ENCODE assay signal across 18 cellular contexts in genomic region chr11:66971483-66971882, GRCh38. TPM values are rescaled to one million over a fixed set of nuclear protein-coding genes. Genes with fewer than 3 reads are reported as not detected.
A peak's percentile ranks its signal among the peaks of the same experiment; 100 is the strongest.
DNase-seq lines count a peak whose midpoint lies in the region; ATAC-seq, FAIRE-seq and TF ChIP-seq lines count a peak whose summit lies in the region.
"Had no signal": no experiment of that assay in that cellular context is flagged by ENCODE, and none has a peak within 500 bp of the region (broad histone marks: within the 10 kb centered on the region; RNA-seq: fewer than 3 reads in every experiment).

No MANE protein-coding gene starts in this region.

- H3F3A ChIP-seq in smooth muscle cell (ENCODE audit: low read depth) = peaks cover 11% of the 10 kb centered on the region

- H3K4me3 Mint-ChIP-seq in HFFc6 (0 out of 2 replicates have a peak overlapping the region, but pooled peaks have one; percentile 24), astrocyte (ENCODE audit: unreplicated experiment) (no peak overlapping the region)
- H3K4me3 Mint-ChIP-seq: activated CD8-positive, alpha-beta T cell treated with anti-CD3 and anti-CD28 coated beads for 36 hours had no signal

- H3K9me3 Mint-ChIP-seq in HFFc6 = no peaks in the 10 kb centered on the region
- H3K9me3 Mint-ChIP-seq in astrocyte (ENCODE audit: unreplicated experiment) = no peaks in the 10 kb centered on the region
- H3K9me3 Mint-ChIP-seq: activated CD8-positive, alpha-beta T cell treated with anti-CD3 and anti-CD28 coated beads for 36 hours had no signal

- H3K36me3 Mint-ChIP-seq in HFFc6 (ENCODE audit: low read depth) = no peaks in the 10 kb centered on the region
- H3K36me3 Mint-ChIP-seq in astrocyte (ENCODE audit: low read depth, unreplicated experiment) = no peaks in the 10 kb centered on the region

- TF ChIP-seq CTCF in HFFc6 (IDR thresholded peaks at IDR 0.05) (no peak), astrocyte (IDR thresholded peaks at IDR 0.05; ENCODE audit: insufficient read depth, low read depth, low read length) (no peak), hepatocyte (IDR thresholded peaks at IDR 0.05; ENCODE audit: poor library complexity) (no peak), smooth muscle cell (IDR thresholded peaks at IDR 0.05; ENCODE audit: borderline replicate concordance, insufficient read depth, poor library complexity, severe bottlenecking) (no peak)

- peak overlapping the region; percentile 80 for H3K9ac ChIP-seq in astrocyte (ENCODE audit: low read length)
- H3K9ac ChIP-seq in smooth muscle cell (ENCODE audit: low read depth) = peak overlapping the region; percentile 81
- H3K9ac ChIP-seq: BLaER1 had no signal

- no peak for FAIRE-seq in astrocyte (lab: Jason Lieb, UNC)
- FAIRE-seq: pancreas had no signal

- H3K4me1 ChIP-seq in astrocyte (ENCODE audit: insufficient read depth, low read length) (peaks cover 33% of the 10 kb centered on the region), hepatocyte (ENCODE audit: insufficient read depth) (peaks cover 33% of the 10 kb centered on the region), smooth muscle cell (ENCODE audit: low read depth) (no peaks in the 10 kb centered on the region)
- H3K4me1 ChIP-seq: pancreas had no signal

- H3K79me2 ChIP-seq in astrocyte (ENCODE audit: insufficient read depth, low read length) = no peaks in the 10 kb centered on the region
- H3K79me2 ChIP-seq in hepatocyte = no peaks in the 10 kb centered on the region
- H3K79me2 ChIP-seq in smooth muscle cell (ENCODE audit: low read depth) = no peaks in the 10 kb centered on the region

- H4K20me1 ChIP-seq in astrocyte (ENCODE audit: insufficient read depth, low read length) (no peaks in the 10 kb centered on the region), hepatocyte (ENCODE audit: insufficient read depth, poor library complexity, severe bottlenecking) (no peaks in the 10 kb centered on the region), smooth muscle cell (ENCODE audit: low read depth) (no peaks in the 10 kb centered on the region)
- H4K20me1 ChIP-seq: BLaER1 had no signal

- H3K36me3 ChIP-seq in astrocyte (ENCODE audit: insufficient read depth, low read length) (no peaks in the 10 kb centered on the region), hepatocyte (replicated peaks; ENCODE audit: insufficient read depth, low read depth) (no peaks in the 10 kb centered on the region), smooth muscle cell (ENCODE audit: low read depth) (no peaks in the 10 kb centered on the region)
- H3K36me3 ChIP-seq: BLaER1, pancreas had no signal

- peak overlapping the region; percentile 97 for H3K27ac Mint-ChIP-seq in HFFc6
- peak overlapping the region; percentile 97 for H3K27ac Mint-ChIP-seq in astrocyte (ENCODE audit: unreplicated experiment)

- ATAC-seq in HG02763 (IDR thresholded peaks at IDR 0.05; ENCODE audit: unreplicated experiment) = no peak
- no peak for ATAC-seq in HG02973 (IDR thresholded peaks at IDR 0.05; ENCODE audit: unreplicated experiment)

- H3K27ac ChIP-seq in astrocyte (ENCODE audit: low read depth, low read length) (peak overlapping the region; percentile 96), hepatocyte (peak overlapping the region; percentile 87), smooth muscle cell (ENCODE audit: low read depth) (peak overlapping the region; percentile 98)
- H3K27ac ChIP-seq: BLaER1 had no signal

- no peak for DNase-seq in HFFc6
- peak; percentile 23 for DNase-seq in astrocyte (ENCODE audit: low read depth)
- DNase-seq in hepatocyte (ENCODE audit: low spot score) = no peak
- no peak for DNase-seq in smooth muscle cell (lab: John Stamatoyannopoulos, UW; ENCODE audit: unreplicated experiment)
- DNase-seq in CD1c-positive myeloid dendritic cell (ENCODE audit: extremely low spot score) = no peak
- DNase-seq in GM19240 (ENCODE audit: insufficient read length, low spot score) = no peak
- DNase-seq: activated gamma-delta T cell, DND-41, KG1, NCI-H1694, NCI-H526, pancreas, SHP77 treated with DMSO at 0.1 percent for 48 hours had no signal

- H3K4me3 ChIP-seq in astrocyte (ENCODE audit: insufficient read depth, low read depth, low read length) (no peak overlapping the region), hepatocyte (no peak overlapping the region), smooth muscle cell (no peak overlapping the region)
- H3K4me3 ChIP-seq: BLaER1, pancreas had no signal

- H3K4me2 ChIP-seq in astrocyte (ENCODE audit: low read length) (peak overlapping the region; percentile 68), hepatocyte (peak overlapping the region; percentile 24), smooth muscle cell (peak overlapping the region; percentile 44)
- H3K4me2 ChIP-seq: BLaER1 had no signal

- H3K9me3 ChIP-seq in astrocyte (ENCODE audit: insufficient read depth, low read depth, low read length) (no peaks in the 10 kb centered on the region), hepatocyte (ENCODE audit: low read depth) (no peaks in the 10 kb centered on the region), smooth muscle cell (replicated peaks; ENCODE audit: low read depth) (no peaks in the 10 kb centered on the region)
- H3K9me3 ChIP-seq: BLaER1, pancreas had no signal

- H3K9me2 ChIP-seq in hepatocyte (replicated peaks; ENCODE audit: insufficient read depth) = no peaks in the 10 kb centered on the region

- H2AFZ ChIP-seq in astrocyte (ENCODE audit: low read depth, low read length) = peak overlapping the region; percentile 23
- no peak overlapping the region for H2AFZ ChIP-seq in hepatocyte
- H2AFZ ChIP-seq in smooth muscle cell (ENCODE audit: low read depth) = no peak overlapping the region

- H3K27me3 Mint-ChIP-seq in HFFc6 (ENCODE audit: insufficient read depth) (no peaks in the 10 kb centered on the region; the same call in 1 of the 2 replicates), astrocyte (ENCODE audit: low read depth, unreplicated experiment) (no peaks in the 10 kb centered on the region)

- H3K27me3 ChIP-seq in astrocyte (ENCODE audit: insufficient read depth, low read length) = no peaks in the 10 kb centered on the region
- H3K27me3 ChIP-seq in hepatocyte = no peaks in the 10 kb centered on the region
- no peaks in the 10 kb centered on the region for H3K27me3 ChIP-seq in smooth muscle cell (ENCODE audit: low read depth)
- H3K27me3 ChIP-seq: BLaER1, pancreas had no signal

- H3K4me1 Mint-ChIP-seq in HFFc6 (ENCODE audit: low read depth) = peaks cover 63% of the 10 kb centered on the region
- peaks cover 28% of the 10 kb centered on the region for H3K4me1 Mint-ChIP-seq in astrocyte (ENCODE audit: low read depth, unreplicated experiment)

- 100% methylated on average over 2 of the region's 2 CpGs for WGBS in hepatocyte (ENCODE audit: low lambda C conversion rate, missing lambda C conversion rate)
- 73% methylated on average over 2 of the region's 2 CpGs for WGBS in smooth muscle cell (ENCODE audit: low lambda C conversion rate)

RNA-seq across cellular contexts. Expression of gene C11orf86, which starts 3.6 kb away (rescaled TPM):
- not detected for total RNA-seq in HFFc6 (2021; fragmentation: NEBNext Ultra II Directional; extraction: Animal tissue kit (Norgen Biotek cat#: 25700))
- total RNA-seq in astrocyte = not detected in 2 replicates
- total RNA-seq in hepatocyte = 1.5 and 3.4 TPM in 2 replicates
- polyA plus RNA-seq in hepatocyte = 0.34 and 2.6 TPM in 2 replicates
- not detected in 2 replicates for total RNA-seq in smooth muscle cell
- polyA plus RNA-seq in smooth muscle cell = not detected in 2 replicates
- total RNA-seq: activated CD8-positive, alpha-beta T cell treated with anti-CD3 and anti-CD28 coated beads for 36 hours; bronchial epithelial cell had no signal

RNA-seq across cellular contexts. Expression of gene PC, which starts 13.3 kb away (rescaled TPM):
- 10 to 100 TPM; 13.2 to 21.8 (median 19.3) TPM for total RNA-seq in HFFc6 (2021; fragmentation: NEBNext Ultra II Directional; extraction: Animal tissue kit (Norgen Biotek cat#: 25700))
- total RNA-seq in astrocyte (10.5 and 13.3 TPM in 2 replicates), hepatocyte (39.7 and 47.4 TPM in 2 replicates), smooth muscle cell (11.8 TPM in 2 replicates)
- polyA plus RNA-seq in hepatocyte (57.9 and 78.1 TPM in 2 replicates), smooth muscle cell (21.8 and 36.1 TPM in 2 replicates)

RNA-seq across cellular contexts. Expression of gene SYT12, which starts 51.5 kb away (rescaled TPM):
- not detected for total RNA-seq in HFFc6 (2021; fragmentation: NEBNext Ultra II Directional; extraction: Animal tissue kit (Norgen Biotek cat#: 25700))
- 0.34 and 0.62 TPM in 2 replicates for total RNA-seq in astrocyte
- total RNA-seq in hepatocyte = 0.08 and 0.27 TPM in 2 replicates
- polyA plus RNA-seq in hepatocyte = 0.50 and 1.8 TPM in 2 replicates
- 0.67 and 2.1 TPM in 2 replicates for total RNA-seq in smooth muscle cell
- 3.4 and 4.9 TPM in 2 replicates for polyA plus RNA-seq in smooth muscle cell
- total RNA-seq: activated CD8-positive, alpha-beta T cell treated with anti-CD3 and anti-CD28 coated beads for 36 hours had no signal
